ENCODE assay signal across 16 cellular contexts in the genomic region with DNA sequence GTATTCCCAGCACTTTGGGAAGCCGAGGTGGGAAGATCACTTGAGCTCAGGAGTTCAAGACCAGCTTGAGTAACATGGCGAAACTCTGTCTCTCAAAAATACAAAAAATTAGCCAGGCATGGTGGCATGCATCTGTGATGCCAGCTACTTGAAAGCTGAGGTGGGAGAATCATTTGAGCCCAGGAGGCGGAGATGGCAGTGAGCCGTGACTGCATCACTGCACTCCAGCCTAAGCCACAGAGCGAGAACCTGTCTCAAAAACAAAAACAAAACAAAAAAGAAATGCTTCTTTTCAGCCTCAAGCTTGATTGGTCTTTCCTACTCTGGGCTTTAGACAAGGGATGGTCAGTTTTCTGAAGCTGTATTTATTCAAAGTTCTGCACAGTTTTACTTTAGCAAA. TPM values are rescaled to one million over a fixed set of nuclear protein-coding genes. Genes with fewer than 3 reads are reported as not detected.
A peak's percentile ranks its signal among the peaks of the same experiment; 100 is the strongest.
DNase-seq lines count a peak whose midpoint lies in the region; ATAC-seq and TF ChIP-seq lines count a peak whose summit lies in the region.
"Had no signal": no experiment of that assay in that cellular context is flagged by ENCODE, and none has a peak within 500 bp of the region (broad histone marks: within the 10 kb centered on the region; RNA-seq: fewer than 3 reads in every experiment).

No MANE protein-coding gene starts in this region.

- intact Hi-C loops in colonic mucosa (cut with DNase I), result no loop called here

- no peaks in the 10 kb centered on the region for H3K9me2 ChIP-seq in Karpas-422 (replicated peaks; ENCODE audit: insufficient read depth, low read length)

- H3K4me2 ChIP-seq in Karpas-422 (ENCODE audit: low read depth, low read length, poor library complexity, severe bottlenecking), result no peak overlapping the region

- ATAC-seq in GM18508 (IDR thresholded peaks at IDR 0.05; ENCODE audit: insufficient read depth, unreplicated experiment), result peak; percentile 54
- peak; percentile 57 for ATAC-seq in GM21526 (IDR thresholded peaks at IDR 0.05; ENCODE audit: low FRiP score, unreplicated experiment)
- ATAC-seq in HG03097 (IDR thresholded peaks at IDR 0.05; ENCODE audit: low FRiP score, unreplicated experiment), result peak; percentile 60
- ATAC-seq: stimulated activated naive CD8-positive, alpha-beta T cell treated with anti-CD3 and anti-CD28 coated beads, Interleukin-15, Interleukin-2, amounts not matched to agents 100 U/mL and 50 U/mL, for 24 hours had no signal

- no peaks in the 10 kb centered on the region for H3K36me3 ChIP-seq in Karpas-422 (ENCODE audit: insufficient read depth, low read length)
- H3K36me3 ChIP-seq in colonic mucosa, result no peaks in the 10 kb centered on the region
- H3K36me3 ChIP-seq: BE2C, WERI-Rb-1 had no signal

- H3K4me1 ChIP-seq in Karpas-422 (ENCODE audit: low read length) (peaks cover 8% of the 10 kb centered on the region), colonic mucosa (no peaks in the 10 kb centered on the region)
- H3K4me1 ChIP-seq: BE2C had no signal

- H4K20me1 ChIP-seq in Karpas-422 (ENCODE audit: insufficient read depth, low read depth, low read length), result no peaks in the 10 kb centered on the region

- no peak overlapping the region for H3K9ac ChIP-seq in Karpas-422 (ENCODE audit: low read length)
- no peak overlapping the region for H3K9ac ChIP-seq in colonic mucosa (ENCODE audit: low read depth in 2 of 2, low read length in 2 of 2)

- DNase-seq in kidney tubule cell (ENCODE audit: low spot score) (peak; percentile 37), middle frontal gyrus (ENCODE audit: extremely low spot score, low spot score) (no peak), Karpas-422 (no peak), colonic mucosa (no peak), NCI-H524 (lab: John Stamatoyannopoulos, UW) (no peak)
- DNase-seq: activated T-cell treated with anti-CD3 and anti-CD28 coated beads, Interleukin-2, amount 50 U/mL, for 24 hours; BE2C; erythroblast; NCI-H2171 treated with DMSO at 0.1 percent for 48 hours; stimulated activated CD4-positive, alpha-beta T cell treated with anti-CD3 and anti-CD28 coated beads, Interleukin-15, amount 100 ng/mL, for 24 hours; stimulated activated naive CD8-positive, alpha-beta T cell treated with anti-CD3 and anti-CD28 coated beads, Interleukin-15, Interleukin-2, amounts not matched to agents 100 U/mL and 50 U/mL, for 24 hours; WERI-Rb-1 had no signal

- no peak for TF ChIP-seq CTCF in colonic mucosa (IDR thresholded peaks at IDR 0.05)

- H3K27me3 ChIP-seq in Karpas-422 (ENCODE audit: low read length) (no peaks in the 10 kb centered on the region), colonic mucosa (no peaks in the 10 kb centered on the region)
- H3K27me3 ChIP-seq: BE2C had no signal

- H3K9me3 ChIP-seq in Karpas-422 (ENCODE audit: low read length), result no peaks in the 10 kb centered on the region
- no peaks in the 10 kb centered on the region for H3K9me3 ChIP-seq in colonic mucosa
- H3K9me3 ChIP-seq: BE2C had no signal

- H3K4me3 ChIP-seq in Karpas-422 (ENCODE audit: low read length), result no peak overlapping the region
- H3K4me3 ChIP-seq in colonic mucosa, result no peak overlapping the region

- H3K27ac ChIP-seq in Karpas-422 (ENCODE audit: low read length) (no peak overlapping the region), colonic mucosa (no peak overlapping the region)
- H3K27ac ChIP-seq: RWPE1, WERI-Rb-1 had no signal

- no peaks in the 10 kb centered on the region for H3K79me2 ChIP-seq in Karpas-422 (ENCODE audit: low read length)

- H2AFZ ChIP-seq in Karpas-422 (ENCODE audit: low read length), result no peak overlapping the region

RNA-seq across cellular contexts. Expression of a gene that starts 15.8 kb away (rescaled TPM):
- 14.0 and 14.5 TPM in 2 replicates for total RNA-seq in Karpas-422 (2014; rRNA removed; shearing (Covaris generic); ENCODE audit: low replicate concordance)
- 10 to 100 TPM; 28.6 to 43.3 TPM for total RNA-seq in colonic mucosa

RNA-seq across cellular contexts. Expression of a gene that starts 15.8 kb away (rescaled TPM):
- total RNA-seq in Karpas-422 (2014; rRNA removed; shearing (Covaris generic); ENCODE audit: low replicate concordance), result 15.1 and 22.6 TPM in 2 replicates
- total RNA-seq in colonic mucosa, result 10 to 100 TPM; 33.3 to 44.6 TPM
